ENCODE assay signal across 1 cellular context in genomic region chr7:151925446-151926335, GRCh38.
TF ChIP-seq lines count a peak whose summit lies in the region.

No MANE protein-coding gene starts in this region.

TF ChIP-seq in K562, 482 proteins besides CTCF, POLR2A, EP300 and RAD21 (continued from another document and continues in another):
- no peak for TF ChIP-seq ATF2 (CRISPR knock-in tag; IDR thresholded peaks at IDR 0.05)
- TF ChIP-seq ZNF57 (CRISPR knock-in tag; IDR thresholded peaks at IDR 0.05), result no peak
- TF ChIP-seq DIDO1 (tag; IDR thresholded peaks at IDR 0.05; ENCODE audit: low read depth), result peak; percentile 81
- TF ChIP-seq ZNF444 (CRISPR knock-in tag; IDR thresholded peaks at IDR 0.05), result peak; percentile 79
- peak; percentile 92; the same call in 1 of the 2 replicates for TF ChIP-seq NR4A1 (CRISPR knock-in tag; IDR thresholded peaks at IDR 0.05)
- peak; percentile 98 for TF ChIP-seq NR4A1 (tag; IDR thresholded peaks at IDR 0.05)
- TF ChIP-seq ELK1 (CRISPR knock-in tag; IDR thresholded peaks at IDR 0.05), result no peak
- no peak for TF ChIP-seq ZBTB2 (IDR thresholded peaks at IDR 0.05)
- TF ChIP-seq STAT5A (IDR thresholded peaks at IDR 0.05; ENCODE audit: borderline replicate concordance, low read length), result no peak
- TF ChIP-seq ZZZ3 (IDR thresholded peaks at IDR 0.05), result no peak
- no peak for TF ChIP-seq MTA1 (IDR thresholded peaks at IDR 0.05; ENCODE audit: borderline replicate concordance)
- TF ChIP-seq RBBP5 (IDR thresholded peaks at IDR 0.05; ENCODE audit: borderline replicate concordance, insufficient read depth, low read length, poor library complexity, severe bottlenecking), result peak; percentile 44
- TF ChIP-seq GTF2E2 (tag; IDR thresholded peaks at IDR 0.05), result no peak
- peak; percentile 57; the same call in 1 of the 2 replicates for TF ChIP-seq CXXC5 (CRISPR knock-in tag; IDR thresholded peaks at IDR 0.05)
- TF ChIP-seq RAD51 (IDR thresholded peaks at IDR 0.05; ENCODE audit: borderline replicate concordance, low read depth), result peak; percentile 81
- TF ChIP-seq POU5F1 (IDR thresholded peaks at IDR 0.05; ENCODE audit: borderline replicate concordance, low read depth, low read length, partially characterized antibody), result no peak
- TF ChIP-seq ZNF324 (CRISPR knock-in tag; IDR thresholded peaks at IDR 0.05), result 0 out of 2 replicates have a peak, but pooled peaks have one; percentile 56
- peak; percentile 73; the same call in 1 of the 2 replicates for TF ChIP-seq ZNF561 (CRISPR knock-in tag; conservative IDR thresholded peaks at IDR 0.05)
- no peak for TF ChIP-seq HES1 (IDR thresholded peaks at IDR 0.05; ENCODE audit: low read depth)
- TF ChIP-seq MAFG (tag; conservative IDR thresholded peaks at IDR 0.05), result peak; percentile 97
- peak; percentile 93 for TF ChIP-seq NFXL1 (CRISPR knock-in tag; IDR thresholded peaks at IDR 0.05)
- no peak for TF ChIP-seq NRF1 (conservative IDR thresholded peaks at IDR 0.05 in 1 of 2, IDR thresholded peaks at IDR 0.05 in 1 of 2)
- no peak for TF ChIP-seq STAG1 (CRISPR knock-in tag; IDR thresholded peaks at IDR 0.05; ENCODE audit: borderline replicate concordance)
- TF ChIP-seq TAF7 (tag; IDR thresholded peaks at IDR 0.05), result peak; percentile 85
- TF ChIP-seq PKNOX1 (IDR thresholded peaks at IDR 0.05), result peak; percentile 92
- TF ChIP-seq RFX5 (IDR thresholded peaks at IDR 0.05; ENCODE audit: low read depth, low read length), result no peak
- TF ChIP-seq CHAMP1 (IDR thresholded peaks at IDR 0.05), result no peak
- TF ChIP-seq YBX1 (IDR thresholded peaks at IDR 0.05), result no peak
- peak; percentile 88 for TF ChIP-seq ZNF586 (CRISPR knock-in tag; conservative IDR thresholded peaks at IDR 0.05)
- peak; percentile 94 for TF ChIP-seq ZKSCAN8 (CRISPR knock-in tag; IDR thresholded peaks at IDR 0.05)
- no peak for TF ChIP-seq BRF1 (IDR thresholded peaks at IDR 0.05; ENCODE audit: borderline replicate concordance, extremely low read depth, insufficient read length)
- TF ChIP-seq NFE2L1 (tag; IDR thresholded peaks at IDR 0.05; ENCODE audit: borderline replicate concordance, low read depth), result peak; percentile 73; the same call in 1 of the 2 replicates
- 0 out of 2 replicates have a peak, but pooled peaks have one; percentile 57 for TF ChIP-seq ZNF212 (CRISPR knock-in tag; IDR thresholded peaks at IDR 0.05)
- TF ChIP-seq HNRNPL (IDR thresholded peaks at IDR 0.05; ENCODE audit: low read depth, low read length), result no peak
- TF ChIP-seq IRF9 (tag; IDR thresholded peaks at IDR 0.05), result peak; percentile 82
- TF ChIP-seq BHLHE40 (IDR thresholded peaks at IDR 0.05; ENCODE audit: low read length), result 0 out of 2 replicates have a peak, but pooled peaks have one; percentile 7
- no peak for TF ChIP-seq PRMT5 (CRISPR knock-in tag; IDR thresholded peaks at IDR 0.05)
- peak; percentile 15; the same call in 1 of the 2 replicates for TF ChIP-seq NFIC (IDR thresholded peaks at IDR 0.05)
- TF ChIP-seq, protein P1, sequence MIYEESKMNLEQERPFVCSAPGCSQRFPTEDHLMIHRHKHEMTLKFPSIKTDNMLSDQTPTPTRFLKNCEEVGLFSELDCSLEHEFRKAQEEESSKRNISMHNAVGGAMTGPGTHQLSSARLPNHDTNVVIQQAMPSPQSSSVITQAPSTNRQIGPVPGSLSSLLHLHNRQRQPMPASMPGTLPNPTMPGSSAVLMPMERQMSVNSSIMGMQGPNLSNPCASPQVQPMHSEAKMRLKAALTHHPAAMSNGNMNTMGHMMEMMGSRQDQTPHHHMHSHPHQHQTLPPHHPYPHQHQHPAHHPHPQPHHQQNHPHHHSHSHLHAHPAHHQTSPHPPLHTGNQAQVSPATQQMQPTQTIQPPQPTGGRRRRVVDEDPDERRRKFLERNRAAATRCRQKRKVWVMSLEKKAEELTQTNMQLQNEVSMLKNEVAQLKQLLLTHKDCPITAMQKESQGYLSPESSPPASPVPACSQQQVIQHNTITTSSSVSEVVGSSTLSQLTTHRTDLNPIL (CRISPR knock-in tag; IDR thresholded peaks at IDR 0.05), result peak; percentile 87
- no peak for TF ChIP-seq NR2C1 (IDR thresholded peaks at IDR 0.05)
- TF ChIP-seq NR2C1 (tag; IDR thresholded peaks at IDR 0.05), result peak; percentile 87
- peak; percentile 49 for TF ChIP-seq ZNF507 (tag; conservative IDR thresholded peaks at IDR 0.05)
- peak in 1 of 3 experiments; percentile 74; a peak in 2 of 6 replicates for TF ChIP-seq ZBTB11 (CRISPR knock-in tag; IDR thresholded peaks at IDR 0.05)
- TF ChIP-seq ZFP30 (CRISPR knock-in tag; IDR thresholded peaks at IDR 0.05; ENCODE audit: borderline replicate concordance), result no peak
- peak; percentile 97 for TF ChIP-seq ZNF766 (CRISPR knock-in tag; conservative IDR thresholded peaks at IDR 0.05)
- TF ChIP-seq ZFP36 (IDR thresholded peaks at IDR 0.05; ENCODE audit: low read depth, low read length, partially characterized antibody), result no peak
- TF ChIP-seq, protein P2, sequence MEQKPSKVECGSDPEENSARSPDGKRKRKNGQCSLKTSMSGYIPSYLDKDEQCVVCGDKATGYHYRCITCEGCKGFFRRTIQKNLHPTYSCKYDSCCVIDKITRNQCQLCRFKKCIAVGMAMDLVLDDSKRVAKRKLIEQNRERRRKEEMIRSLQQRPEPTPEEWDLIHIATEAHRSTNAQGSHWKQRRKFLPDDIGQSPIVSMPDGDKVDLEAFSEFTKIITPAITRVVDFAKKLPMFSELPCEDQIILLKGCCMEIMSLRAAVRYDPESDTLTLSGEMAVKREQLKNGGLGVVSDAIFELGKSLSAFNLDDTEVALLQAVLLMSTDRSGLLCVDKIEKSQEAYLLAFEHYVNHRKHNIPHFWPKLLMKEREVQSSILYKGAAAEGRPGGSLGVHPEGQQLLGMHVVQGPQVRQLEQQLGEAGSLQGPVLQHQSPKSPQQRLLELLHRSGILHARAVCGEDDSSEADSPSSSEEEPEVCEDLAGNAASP (IDR thresholded peaks at IDR 0.05), result no peak
- peak; percentile 90; the same call in 1 of the 2 replicates for TF ChIP-seq ZNF644 (tag; IDR thresholded peaks at IDR 0.05; ENCODE audit: low read depth)
- 0 out of 2 replicates have a peak, but pooled peaks have one; percentile 38 for TF ChIP-seq JUN (IDR thresholded peaks at IDR 0.05; ENCODE audit: borderline replicate concordance, low read depth, low read length)
- no peak; the same call in 1 of the 2 replicates for TF ChIP-seq JUN (CRISPR knock-in tag; IDR thresholded peaks at IDR 0.05; ENCODE audit: borderline replicate concordance)
- TF ChIP-seq SNIP1 (IDR thresholded peaks at IDR 0.05; ENCODE audit: low read depth), result no peak
- TF ChIP-seq L3MBTL2 (IDR thresholded peaks at IDR 0.05), result peak; percentile 66
- peak; percentile 80 for TF ChIP-seq ZNF23 (CRISPR knock-in tag; IDR thresholded peaks at IDR 0.05)
- TF ChIP-seq HSF4 (CRISPR knock-in tag; IDR thresholded peaks at IDR 0.05; ENCODE audit: borderline replicate concordance), result peak; percentile 83; the same call in 1 of the 2 replicates
- TF ChIP-seq ELF4 (CRISPR knock-in tag; IDR thresholded peaks at IDR 0.05), result peak; percentile 78
- TF ChIP-seq MCM7 (IDR thresholded peaks at IDR 0.05), result no peak
- TF ChIP-seq HEY1 (CRISPR knock-in tag; IDR thresholded peaks at IDR 0.05; ENCODE audit: borderline replicate concordance), result no peak
- TF ChIP-seq ERF (CRISPR knock-in tag; IDR thresholded peaks at IDR 0.05), result peak; percentile 93
